In genomic region chr2:177545981-177546600, GRCh38 we compare ENCODE assay signal across 25 cellular contexts.
DNase-seq lines count a peak whose midpoint lies in the region; ATAC-seq and TF ChIP-seq lines count a peak whose summit lies in the region.
"Had no signal": no experiment of that assay in that cellular context is flagged by ENCODE, and none has a peak within 500 bp of the region (broad histone marks: within the 10 kb centered on the region; RNA-seq: fewer than 3 reads in every experiment).

No MANE protein-coding gene starts in this region.

- H3K4me3 Mint-ChIP-seq in mesothelial cell of epicardium: no peak overlapping the region
- H3K4me3 Mint-ChIP-seq: naive thymus-derived CD4-positive, alpha-beta T cell; T-helper 17 cell had no signal

- DNase-seq in DMS53 (lab: John Stamatoyannopoulos, UW) (peak; percentile 18), DMS53 treated with DMSO at 0.1 percent for 48 hours (lab: John Stamatoyannopoulos, UW; ENCODE audit: unreplicated experiment) (no peak), NCI-H1694 treated with DMSO at 0.1 percent for 48 hours (lab: John Stamatoyannopoulos, UW) (peak; percentile 97), SK-N-MC (ENCODE audit: low read depth, low spot score) (no peak), mesothelial cell of epicardium (ENCODE audit: low spot score in 2 of 2, unreplicated experiment in 2 of 2) (no peak), SIG-M5 treated with dmso at 0.1 percent for 504 hours (lab: John Stamatoyannopoulos, UW; ENCODE audit: unreplicated experiment) (no peak), NCI-H2196 treated with DMSO at 0.1 percent for 48 hours (lab: John Stamatoyannopoulos, UW; ENCODE audit: unreplicated experiment) (no peak)
- DNase-seq: activated CD4-positive, alpha-beta T cell treated with anti-CD3 and anti-CD28 coated beads, Interleukin-2, amount 50 U/mL, for 4 hours; activated naive CD4-positive, alpha-beta T cell treated with Interleukin-2 at 50 U/mL for 16 hours; amygdala; COR-L47; dorsolateral prefrontal cortex; GF-D8; mesenchymal stem cell; naive thymus-derived CD4-positive, alpha-beta T cell; NCI-H187; NCI-H510A treated with DMSO at 0.1 percent for 48 hours; ovary; SJCRH30; T-helper 17 cell had no signal

- H3K4me3 ChIP-seq in SK-N-MC: peak overlapping the region; percentile 50
- H3K4me3 ChIP-seq: dorsolateral prefrontal cortex, ovary, right atrium auricular region, SJCRH30 had no signal

- no peak for ATAC-seq in HG03196 (IDR thresholded peaks at IDR 0.05; ENCODE audit: unreplicated experiment)
- ATAC-seq: naive thymus-derived CD4-positive, alpha-beta T cell; T-helper 17 cell had no signal

- H3K36me3 ChIP-seq in SK-N-MC (ENCODE audit: insufficient read depth, low read length): no peaks in the 10 kb centered on the region
- H3K36me3 ChIP-seq: ovary, right atrium auricular region, SJCRH30 had no signal

- peaks cover 16% of the 10 kb centered on the region for H3K36me3 Mint-ChIP-seq in mesothelial cell of epicardium

- no peaks in the 10 kb centered on the region for H3K9me3 ChIP-seq in SK-N-MC (ENCODE audit: low read depth, low read length)
- H3K9me3 ChIP-seq: ovary, right atrium auricular region, SJCRH30 had no signal

- H3K4me1 Mint-ChIP-seq in mesothelial cell of epicardium: peaks cover 52% of the 10 kb centered on the region
- H3K4me1 Mint-ChIP-seq: T-helper 17 cell had no signal

- peak overlapping the region; percentile 86 for H3K27ac ChIP-seq in SK-N-MC
- H3K27ac ChIP-seq: 22Rv1, dorsolateral prefrontal cortex, epithelial cell of prostate, ovary, right atrium auricular region, SJCRH30 had no signal

- peaks cover 14% of the 10 kb centered on the region for H3K9me3 Mint-ChIP-seq in mesothelial cell of epicardium
- H3K9me3 Mint-ChIP-seq: IgD-negative memory B cell had no signal

- no peak for TF ChIP-seq CTCF in mesothelial cell of epicardium (IDR thresholded peaks at IDR 0.05; ENCODE audit: unreplicated experiment)

- no peak overlapping the region for H3K9ac ChIP-seq in SK-N-MC (ENCODE audit: insufficient read length)

- no peaks in the 10 kb centered on the region for H3K27me3 Mint-ChIP-seq in mesothelial cell of epicardium (ENCODE audit: low read depth)
- H3K27me3 Mint-ChIP-seq: IgD-negative memory B cell; naive thymus-derived CD4-positive, alpha-beta T cell; T-helper 17 cell had no signal

- peak overlapping the region; percentile 50 for H3K27ac Mint-ChIP-seq in mesothelial cell of epicardium
- H3K27ac Mint-ChIP-seq: naive thymus-derived CD4-positive, alpha-beta T cell; T-helper 17 cell had no signal

Comparison
In these comparisons a context has a peak if more than half of its experiments do, and no peak if none do; other contexts are left out.
1. DNase-seq: peak in DMS53 (single experiment) and NCI-H1694 treated with DMSO at 0.1 percent for 48 hours (single experiment); none in DMS53 treated with DMSO at 0.1 percent for 48 hours (single experiment), SK-N-MC (single experiment), mesothelial cell of epicardium (0 of 2), SIG-M5 treated with dmso at 0.1 percent for 504 hours (single experiment) and NCI-H2196 treated with DMSO at 0.1 percent for 48 hours (single experiment).